ENCODE assay signal across 10 cellular contexts in the genomic region with DNA sequence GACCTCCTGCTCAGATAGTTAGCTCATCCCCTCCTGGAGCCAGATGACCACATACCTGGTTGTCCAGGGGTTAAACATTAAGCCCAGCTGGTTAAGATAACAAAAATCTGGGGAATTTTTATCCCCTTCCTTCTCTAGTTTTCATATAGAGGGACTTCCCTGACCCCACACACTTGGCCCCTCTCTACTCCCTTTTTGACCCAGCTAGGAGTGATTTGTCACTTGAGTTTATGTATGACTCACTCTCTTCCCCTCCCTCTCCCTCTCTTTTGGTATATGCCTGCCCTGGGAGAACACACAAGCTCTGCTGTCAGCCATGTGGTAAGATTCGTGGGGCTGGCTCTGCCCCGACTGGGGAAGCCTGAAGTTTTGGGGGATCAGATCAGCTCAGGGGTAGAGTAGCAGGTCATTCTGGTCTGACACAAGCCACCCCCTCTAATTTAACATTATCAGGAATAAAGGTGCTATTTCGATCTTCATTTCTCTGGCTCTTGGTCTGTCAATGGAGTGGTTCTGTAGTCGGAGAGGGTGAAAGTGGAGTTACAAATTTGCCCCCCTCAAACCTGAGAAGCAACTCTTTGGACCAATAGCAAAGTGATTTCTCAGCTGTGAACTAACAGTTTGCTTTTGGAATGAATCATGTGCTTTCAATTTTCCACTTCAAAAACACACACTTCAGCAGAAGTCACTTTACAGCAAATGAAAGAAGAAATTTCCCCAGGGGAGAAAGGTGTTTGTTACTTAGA.
DNase-seq lines count a peak whose midpoint lies in the region; ATAC-seq and TF ChIP-seq lines count a peak whose summit lies in the region.
"Had no signal": no experiment of that assay in that cellular context is flagged by ENCODE, and none has a peak within 500 bp of the region (broad histone marks: within the 10 kb centered on the region; RNA-seq: fewer than 3 reads in every experiment).

No MANE protein-coding gene starts in this region.

- H3K4me1 ChIP-seq in body of pancreas: peaks cover 8% of the 10 kb centered on the region

- H3K27me3 ChIP-seq in body of pancreas: no peaks in the 10 kb centered on the region

- H3K27ac Mint-ChIP-seq in HFFc6: no peak overlapping the region

- H3K9me3 ChIP-seq in body of pancreas: no peaks in the 10 kb centered on the region

- no peaks in the 10 kb centered on the region for H3K4me1 Mint-ChIP-seq in HFFc6 (ENCODE audit: low read depth)

- no peak for TF ChIP-seq CTCF in body of pancreas (IDR thresholded peaks at IDR 0.05)
- no peak for TF ChIP-seq CTCF in coronary artery (IDR thresholded peaks at IDR 0.05)
- no peak for TF ChIP-seq CTCF in HFFc6 (IDR thresholded peaks at IDR 0.05)

- H3K36me3 ChIP-seq in body of pancreas (replicated peaks in 1 of 2; ENCODE audit: insufficient read depth in 1 of 2, low read depth in 2 of 2): no peaks in the 10 kb centered on the region
- H3K36me3 ChIP-seq: cardiac muscle cell had no signal

- TF ChIP-seq POLR2A in body of pancreas (IDR thresholded peaks at IDR 0.05): peak in 1 of 3 donors; percentile 14

- ATAC-seq in GM19372 (IDR thresholded peaks at IDR 0.05; ENCODE audit: low read depth, unreplicated experiment) (peak; percentile 52), HG03342 (IDR thresholded peaks at IDR 0.05; ENCODE audit: unreplicated experiment) (peak; percentile 52), body of pancreas (peak; percentile 81)

- intact Hi-C loops in body of pancreas (cut with DNase I) (no loop called here), posterior cingulate gyrus (cut with DNase I) (no loop called here)

- H3K36me3 Mint-ChIP-seq in HFFc6 (ENCODE audit: low read depth): no peaks in the 10 kb centered on the region; the same call in 1 of the 2 replicates

- peaks cover 65% of the 10 kb centered on the region for H3K9me3 Mint-ChIP-seq in HFFc6

- no peak overlapping the region for H3K4me3 Mint-ChIP-seq in HFFc6

- DNase-seq in DMS53 (lab: John Stamatoyannopoulos, UW) (peak; percentile 88), body of pancreas (peak in 1 of 4 donors; percentile 33), coronary artery (ENCODE audit: low spot score) (no peak), posterior cingulate gyrus (no peak), GM03348 (ENCODE audit: low spot score) (no peak), HFFc6 (no peak)

- H3K27ac ChIP-seq in body of pancreas: peak overlapping the region in 2 of 4 donors; percentile 51 to 52
- no peak overlapping the region for H3K27ac ChIP-seq in coronary artery
- H3K27ac ChIP-seq: cardiac muscle cell, HL-60 had no signal

- WGBS in body of pancreas, 2 donors: 25 to 31% methylated on average over 4 of the region's 4 CpGs

- H3K4me3 ChIP-seq in body of pancreas: no peak overlapping the region
- no peak overlapping the region for H3K4me3 ChIP-seq in coronary artery
- H3K4me3 ChIP-seq: cardiac muscle cell had no signal

- H3K27me3 Mint-ChIP-seq in HFFc6 (ENCODE audit: insufficient read depth): no peaks in the 10 kb centered on the region; the same call in 1 of the 2 replicates
